In genomic region chr1:153548722-153549695, GRCh38 we compare ENCODE assay signal across 11 cellular contexts. TPM values are rescaled to one million over a fixed set of nuclear protein-coding genes. Genes with fewer than 3 reads are reported as not detected.
DNase-seq lines count a peak whose midpoint lies in the region; ATAC-seq, FAIRE-seq and TF ChIP-seq lines count a peak whose summit lies in the region.
"Had no signal": no experiment of that assay in that cellular context is flagged by ENCODE, and none has a peak within 500 bp of the region (broad histone marks: within the 10 kb centered on the region; RNA-seq: fewer than 3 reads in every experiment).

S100A3 (minus strand) TSS chr1:153549258; CDS start chr1:153548485, 773 bp downstream.

- WGBS in mesenchymal stem cell: 39% methylated on average over 13 of the region's 14 CpGs
- WGBS in testis, 2 donors: 75% methylated on average over 13 to 14 of the region's 14 CpGs

- H3K36me3 ChIP-seq in mesenchymal stem cell (ENCODE audit: control insufficient read depth in 1 of 2, insufficient read depth in 2 of 2, low read depth in 1 of 2, low read length in 2 of 2): peaks cover 0 to 19% of the 10 kb centered on the region in 2 experiments
- no peaks in the 10 kb centered on the region for H3K36me3 ChIP-seq in testis (ENCODE audit: low read depth, missing control alignments)

- ATAC-seq in activated naive CD4-positive, alpha-beta T cell treated with anti-CD3 and anti-CD28 coated beads, Interleukin-2, amount 50 U/mL, for 72 hours: no peak
- no peak for ATAC-seq in GM19397 (IDR thresholded peaks at IDR 0.05; ENCODE audit: unreplicated experiment)

- H3K9me3 ChIP-seq in mesenchymal stem cell (ENCODE audit: control insufficient read depth, low read length) (no peaks in the 10 kb centered on the region), testis (no peaks in the 10 kb centered on the region)

- H2BK120ac ChIP-seq in mesenchymal stem cell (ENCODE audit: low read depth, low read length): peak within 1 kb of the TSS; percentile 87

- intact Hi-C loops in testis (cut with DNase I; ENCODE audit: low total_unique reads): no loop called here

- peaks cover 16 to 20% of the 10 kb centered on the region in 2 donors for H3K36me3 Mint-ChIP-seq in activated naive CD4-positive, alpha-beta T cell treated with anti-CD3 and anti-CD28 coated beads, Interleukin-2, amount 50 U/mL, for 72 hours

- H3K23ac ChIP-seq in mesenchymal stem cell (ENCODE audit: low read length in 2 of 2): peak within 1 kb of the TSS in 1 of 2 experiments; percentile 78

- H3K27me3 ChIP-seq in mesenchymal stem cell (ENCODE audit: control insufficient read depth in 1 of 2, insufficient read depth in 1 of 2, low read length in 2 of 2): no peaks in the 10 kb centered on the region
- no peaks in the 10 kb centered on the region for H3K27me3 ChIP-seq in testis

- peak within 1 kb of the TSS; percentile 84 for H2AK5ac ChIP-seq in mesenchymal stem cell (ENCODE audit: low read length, severe bottlenecking)

- no peak for TF ChIP-seq POLR2A in testis (IDR thresholded peaks at IDR 0.05)

- H4K91ac ChIP-seq in mesenchymal stem cell (ENCODE audit: low read length): peak within 1 kb of the TSS; percentile 89

- H3K4me1 ChIP-seq in mesenchymal stem cell (ENCODE audit: control insufficient read depth, insufficient read depth, low read depth, low read length): peaks cover 62% of the 10 kb centered on the region
- peaks cover 27% of the 10 kb centered on the region for H3K4me1 ChIP-seq in testis

- H3K18ac ChIP-seq in mesenchymal stem cell (ENCODE audit: low read depth in 1 of 2, low read length in 2 of 2): peak within 1 kb of the TSS; percentile 92 to 99

- H3K9me3 Mint-ChIP-seq in activated naive CD4-positive, alpha-beta T cell treated with anti-CD3 and anti-CD28 coated beads, Interleukin-2, amount 50 U/mL, for 72 hours: no peaks in the 10 kb centered on the region
- H3K9me3 Mint-ChIP-seq: IgD-negative memory B cell had no signal

- FAIRE-seq in D721Med (lab: Jason Lieb, UNC): no peak
- FAIRE-seq: G401.6 had no signal

- H3K79me1 ChIP-seq in mesenchymal stem cell (replicated peaks; ENCODE audit: low read length, poor library complexity, severe bottlenecking): peaks cover 13% of the 10 kb centered on the region

- H3K4ac ChIP-seq in mesenchymal stem cell (ENCODE audit: low read depth in 1 of 2, low read length in 2 of 2): peak within 1 kb of the TSS; percentile 91 to 98

- peak within 1 kb of the TSS in 1 of 2 experiments; percentile 93 for H3K14ac ChIP-seq in mesenchymal stem cell (ENCODE audit: low read length in 2 of 2)

- H3K4me3 ChIP-seq in cardiac fibroblast (replicated peaks in 1 of 2; ENCODE audit: low read depth in 2 of 2, low read length in 2 of 2) (no peak within 1 kb of the TSS), mesenchymal stem cell (ENCODE audit: insufficient read depth in 1 of 2, low read depth in 1 of 2, low read length in 2 of 2) (peak within 1 kb of the TSS in 1 of 2 experiments; percentile 87), testis (no peak within 1 kb of the TSS)

- DNase-seq in activated naive CD4-positive, alpha-beta T cell treated with anti-CD3 and anti-CD28 coated beads, Interleukin-2, amount 50 U/mL, for 72 hours (ENCODE audit: low spot score in 2 of 2): no peak
- no peak for DNase-seq in activated naive CD4-positive, alpha-beta T cell (lab: John Stamatoyannopoulos, UW)
- DNase-seq in cardiac fibroblast (ENCODE audit: low read depth in 2 of 2): peak; percentile 90 to 92
- peak; percentile 97 for DNase-seq in mesenchymal stem cell
- DNase-seq in OCI-M1 (lab: John Stamatoyannopoulos, UW): no peak
- DNase-seq in D721Med (ENCODE audit: insufficient read length, low spot score): no peak
- no peak for DNase-seq in testis
- DNase-seq: stimulated activated CD4-positive, alpha-beta T cell treated with anti-CD3 and anti-CD28 coated beads, Interleukin-2, amount 100 ng/mL, for 48 hours had no signal

- peak within 1 kb of the TSS; percentile 76 for H4K8ac ChIP-seq in mesenchymal stem cell (ENCODE audit: low read length)

- H2BK12ac ChIP-seq in mesenchymal stem cell (ENCODE audit: low read length in 2 of 2): peak within 1 kb of the TSS; percentile 32 to 100

- H2AFZ ChIP-seq in mesenchymal stem cell (ENCODE audit: low read depth, low read length): peak within 1 kb of the TSS; percentile 72

- H3K9ac ChIP-seq in mesenchymal stem cell (ENCODE audit: low read length): peak within 1 kb of the TSS; percentile 95

- peak within 1 kb of the TSS; percentile 47 to 61 for H3K27ac Mint-ChIP-seq in activated naive CD4-positive, alpha-beta T cell treated with anti-CD3 and anti-CD28 coated beads, Interleukin-2, amount 50 U/mL, for 72 hours

- peak; percentile 33 for TF ChIP-seq CTCF in cardiac fibroblast (IDR thresholded peaks at IDR 0.05; ENCODE audit: low read depth, low read length)
- TF ChIP-seq CTCF in D721Med (IDR thresholded peaks at IDR 0.05; ENCODE audit: insufficient read depth, missing control alignments): no peak
- TF ChIP-seq CTCF in testis (IDR thresholded peaks at IDR 0.05): no peak

- no peak within 1 kb of the TSS for H3K4me2 ChIP-seq in mesenchymal stem cell (ENCODE audit: low read length, poor library complexity, severe bottlenecking)

- H2BK5ac ChIP-seq in mesenchymal stem cell (ENCODE audit: low read depth, low read length, poor library complexity, severe bottlenecking): peak within 1 kb of the TSS; percentile 58

- H3K27ac ChIP-seq in mesenchymal stem cell (ENCODE audit: low read length, poor library complexity, severe bottlenecking) (peak within 1 kb of the TSS; percentile 44), testis (peak within 1 kb of the TSS in 1 of 2 donors; percentile 50)

- peak within 1 kb of the TSS; percentile 92 for H2BK15ac ChIP-seq in mesenchymal stem cell (ENCODE audit: low read depth, poor library complexity, severe bottlenecking)

RNA-seq across cellular contexts. Expression of gene S100A3, which starts in this region (rescaled TPM):
- total RNA-seq in activated naive CD4-positive, alpha-beta T cell treated with anti-CD3 and anti-CD28 coated beads, Interleukin-2, amount 50 U/mL, for 72 hours: not detected
- 17.9 TPM for polyA plus RNA-seq in mesenchymal stem cell (2013, experiment 1 of 2)
- 18.8 TPM for polyA plus RNA-seq in mesenchymal stem cell (2013, experiment 2 of 2)
- total RNA-seq in testis: not detected
- 0.67 TPM for polyA plus RNA-seq in testis (ENCODE audit: insufficient read depth, low read depth, low replicate concordance)
- polyA plus RNA-seq: IgD-negative memory B cell had no signal

Comparison
In these comparisons a context has a peak if more than half of its experiments do, and no peak if none do; other contexts are left out.
1. DNase-seq: peak in cardiac fibroblast (2 of 2) and mesenchymal stem cell (single experiment); none in activated naive CD4-positive, alpha-beta T cell treated with anti-CD3 and anti-CD28 coated beads, Interleukin-2, amount 50 U/mL, for 72 hours (0 of 2), activated naive CD4-positive, alpha-beta T cell (0 of 4), OCI-M1 (single experiment), D721Med (single experiment) and testis (single experiment).